8 cellular contexts compared by ENCODE assay signal in the genomic region with DNA sequence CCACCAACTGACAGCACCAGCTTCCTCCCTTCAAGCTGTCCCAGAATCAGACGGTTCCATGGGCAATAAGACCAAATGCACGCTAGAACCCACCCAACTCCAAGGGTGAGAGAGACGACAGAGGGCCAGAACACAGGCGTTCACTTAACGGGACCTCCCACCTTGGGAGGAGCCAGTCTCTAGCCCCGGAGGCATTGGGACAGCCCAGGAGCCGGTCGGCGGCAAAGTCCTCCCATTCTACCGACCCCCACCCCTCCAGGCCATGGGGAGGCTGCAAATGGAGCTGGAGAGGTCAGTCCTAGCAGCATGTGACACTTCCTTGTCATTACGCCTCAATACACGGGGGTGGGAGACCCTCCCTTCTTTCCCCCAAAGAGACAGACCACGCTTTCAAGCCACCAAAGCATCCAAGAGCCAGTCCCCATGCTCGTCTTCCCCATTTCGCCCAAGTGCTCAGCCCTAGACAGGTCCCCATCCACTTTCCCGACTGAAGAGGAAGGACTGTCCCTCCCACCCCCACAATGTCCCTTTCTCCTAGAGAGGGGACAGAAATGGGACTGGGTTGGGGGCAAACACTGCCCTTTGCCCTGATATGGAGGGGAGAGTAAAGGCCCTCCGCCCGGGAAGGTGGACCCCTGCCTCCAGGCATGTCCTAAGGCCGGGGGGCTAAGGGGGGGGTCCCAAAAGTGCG. TPM values are rescaled to one million over a fixed set of nuclear protein-coding genes. Genes with fewer than 3 reads are reported as not detected.
A peak's percentile ranks its signal among the peaks of the same experiment; 100 is the strongest.
DNase-seq lines count a peak whose midpoint lies in the region; ATAC-seq and TF ChIP-seq lines count a peak whose summit lies in the region.

No MANE protein-coding gene starts in this region.

- H3K36me3 Mint-ChIP-seq in CD4-positive, alpha-beta T cell (ENCODE audit: low read depth), result peaks cover 49% of the 10 kb centered on the region
- peaks cover 38% of the 10 kb centered on the region for H3K36me3 Mint-ChIP-seq in nephron (ENCODE audit: low read depth)

- no peaks in the 10 kb centered on the region for H3K27me3 Mint-ChIP-seq in CD4-positive, alpha-beta T cell
- no peaks in the 10 kb centered on the region for H3K27me3 Mint-ChIP-seq in nephron (ENCODE audit: low read depth)

- WGBS in esophagus muscularis mucosa, result 3% methylated on average over 15 of the region's 20 CpGs
- WGBS in aorta, 2 donors, result 0 to 2% methylated on average over 20 of the region's 20 CpGs

- intact Hi-C loops in CD4-positive, alpha-beta T cell (cut with DNase I, micrococcal nuclease), result loop anchor here (1.0 to 2.0 kb wide), 4 partner anchors 30 to 143 kb away; a partner anchor contains a TSS
- intact Hi-C loops in esophagus muscularis mucosa (cut with DNase I), result no loop called here
- intact Hi-C loops in aorta (cut with DNase I), result loop anchor here (2.0 kb wide), 2 partner anchors 35 to 51 kb away; a partner anchor contains a TSS

- TF ChIP-seq POLR2A in esophagus muscularis mucosa (IDR thresholded peaks at IDR 0.05; ENCODE audit: low read depth), result no peak

- H3K27ac Mint-ChIP-seq in CD4-positive, alpha-beta T cell, result peak overlapping the region; percentile 89
- peak overlapping the region; percentile 89 to 95 (median 92) for H3K27ac Mint-ChIP-seq in nephron

- POLR2A ChIA-PET in CD4-positive, alpha-beta T cell (lab: Charles Lee), result interaction anchor here (0.6 to 3.6 kb wide), 4 partner anchors 31 to 57 kb away, joined by 5 to 45 read pairs (median 24); a partner anchor contains a TSS

- no peaks in the 10 kb centered on the region for H3K9me3 ChIP-seq in CD4-positive, alpha-beta T cell (ENCODE audit: control insufficient read depth, low read length)
- H3K9me3 ChIP-seq in esophagus muscularis mucosa (no peaks in the 10 kb centered on the region), aorta (ENCODE audit: control insufficient read depth, low read length) (no peaks in the 10 kb centered on the region)

- peaks cover 32% of the 10 kb centered on the region for H3K4me1 Mint-ChIP-seq in CD4-positive, alpha-beta T cell (ENCODE audit: low read depth)
- H3K4me1 Mint-ChIP-seq in nephron, result peaks cover 40% of the 10 kb centered on the region

- no peak for TF ChIP-seq EP300 in esophagus muscularis mucosa (IDR thresholded peaks at IDR 0.05)

- CTCF ChIA-PET in CD4-positive, alpha-beta T cell (lab: Charles Lee), result interaction anchor here (0.5 kb wide), 1 partner anchor 23 kb away, joined by 3 read pairs; no protein-coding TSS in a partner anchor

- peak overlapping the region; percentile 50 for H3K27ac ChIP-seq in CD4-positive, alpha-beta T cell (ENCODE audit: low read depth, low read length)
- peak overlapping the region; percentile 76 to 80 (median 79) for H3K27ac ChIP-seq in esophagus muscularis mucosa (replicated peaks in 1 of 4)
- no peak overlapping the region for H3K27ac ChIP-seq in aorta (ENCODE audit: low read depth in 1 of 2, low read length in 2 of 2)

- peaks cover 15 to 40% (median 35%) of the 10 kb centered on the region in 4 donors for H3K36me3 ChIP-seq in esophagus muscularis mucosa
- peaks cover 0 to 3% of the 10 kb centered on the region in 2 donors for H3K36me3 ChIP-seq in aorta (ENCODE audit: control insufficient read depth in 1 of 2, insufficient read depth in 2 of 2, low read length in 1 of 2)

- no peaks in the 10 kb centered on the region for H3K27me3 ChIP-seq in CD4-positive, alpha-beta T cell (ENCODE audit: control insufficient read depth, insufficient read depth, low read length)
- H3K27me3 ChIP-seq in esophagus muscularis mucosa (no peaks in the 10 kb centered on the region), aorta (ENCODE audit: control insufficient read depth in 1 of 2, insufficient read depth in 2 of 2, low read length in 1 of 2) (no peaks in the 10 kb centered on the region)

- DNase-seq in CD4-positive, alpha-beta T cell, result no peak
- DNase-seq in HT-29 (ENCODE audit: low spot score), result peak; percentile 33
- peak; percentile 19 for DNase-seq in activated CD4-positive, alpha-beta T cell treated with anti-CD3 and anti-CD28 coated beads, Interleukin-2, amount 50 U/mL, for 1 hour
- DNase-seq in esophagus muscularis mucosa (ENCODE audit: extremely low spot score), result no peak
- DNase-seq in aorta, result peak; percentile 67 to 81
- no peak for DNase-seq in ureter (ENCODE audit: low spot score)

- peak overlapping the region; percentile 76 to 87 (median 84) for H3K4me3 ChIP-seq in esophagus muscularis mucosa
- H3K4me3 ChIP-seq in aorta (ENCODE audit: low read length in 2 of 2), result peak overlapping the region; percentile 87 to 94

- peak overlapping the region; percentile 91 for H3K4me3 Mint-ChIP-seq in CD4-positive, alpha-beta T cell
- H3K4me3 Mint-ChIP-seq in nephron, result peak overlapping the region; percentile 89 to 96 (median 94)

- H3K9me3 Mint-ChIP-seq in CD4-positive, alpha-beta T cell, result no peaks in the 10 kb centered on the region
- no peaks in the 10 kb centered on the region for H3K9me3 Mint-ChIP-seq in nephron

- H3K4me1 ChIP-seq in esophagus muscularis mucosa (peaks cover 28 to 48% (median 42%) of the 10 kb centered on the region in 4 donors), aorta (ENCODE audit: control insufficient read depth in 1 of 2, insufficient read depth in 2 of 2, low read length in 2 of 2) (no peaks in the 10 kb centered on the region)

- TF ChIP-seq CTCF in CD4-positive, alpha-beta T cell (IDR thresholded peaks at IDR 0.05), result no peak
- no peak for TF ChIP-seq CTCF in esophagus muscularis mucosa (IDR thresholded peaks at IDR 0.05)
- no peak for TF ChIP-seq CTCF in nephron (IDR thresholded peaks at IDR 0.05; ENCODE audit: unreplicated experiment in 3 of 3)

- ATAC-seq in CD4-positive, alpha-beta T cell (ENCODE audit: poor library complexity), result no peak
- ATAC-seq in aorta (ENCODE audit: low FRiP score) (no peak), HG02981 (IDR thresholded peaks at IDR 0.05; ENCODE audit: unreplicated experiment) (no peak)

RNA-seq across cellular contexts. Expression of a gene that starts 1.0 kb away (rescaled TPM):
- total RNA-seq in CD4-positive, alpha-beta T cell, result 100 to 1,000 TPM; 128 to 143 TPM
- total RNA-seq in HT-29 (2014; rRNA removed; shearing (Covaris generic)), result 143 and 160 TPM in 2 replicates
- total RNA-seq in esophagus muscularis mucosa, result 100 to 1,000 TPM; 105 to 202 (median 148) TPM
- total RNA-seq in aorta, result 100 to 1,000 TPM; 137 to 151 TPM
- 10 to 100 TPM; 69.7 to 81.1 TPM for polyA plus RNA-seq in aorta
- total RNA-seq in ureter, result 200 TPM

RNA-seq across cellular contexts. Expression of a gene that starts 9.9 kb away (rescaled TPM):
- under 1 TPM; 0.30 to 0.50 TPM for total RNA-seq in CD4-positive, alpha-beta T cell
- total RNA-seq in HT-29 (2014; rRNA removed; shearing (Covaris generic)), result 0.08 and 0.13 TPM in 2 replicates
- 1 to 10 TPM in 1 of 4 donors, under 1 TPM in 2, not detected in 1; 0.32 to 2.4 (median 0.66) TPM for total RNA-seq in esophagus muscularis mucosa
- total RNA-seq in aorta, result under 1 TPM in 1 of 2 donors, not detected in 1; 0.23 TPM
- polyA plus RNA-seq in aorta, result 1 to 10 TPM in 1 of 2 donors, not detected in 1; 1.8 TPM
- not detected for total RNA-seq in ureter

RNA-seq across cellular contexts. Expression of a gene that starts 30.7 kb away (rescaled TPM):
- 10 to 100 TPM; 56.1 to 61.1 TPM for total RNA-seq in CD4-positive, alpha-beta T cell
- 37.0 and 40.9 TPM in 2 replicates for total RNA-seq in HT-29 (2014; rRNA removed; shearing (Covaris generic))
- total RNA-seq in esophagus muscularis mucosa (10 to 100 TPM; 43.6 to 61.0 (median 56.8) TPM), aorta (10 to 100 TPM; 35.7 to 45.2 TPM), ureter (52.9 TPM)
- 10 to 100 TPM; 41.7 to 59.4 TPM for polyA plus RNA-seq in aorta

RNA-seq across cellular contexts. Expression of a gene that starts 35.9 kb away (rescaled TPM):
- 10 to 100 TPM; 10.5 to 10.8 TPM for total RNA-seq in CD4-positive, alpha-beta T cell
- total RNA-seq in HT-29 (2014; rRNA removed; shearing (Covaris generic)), result 49.8 and 82.5 TPM in 2 replicates
- total RNA-seq in esophagus muscularis mucosa (100 to 1,000 TPM; 215 to 412 (median 315) TPM), aorta (10 to 100 TPM; 52.8 to 59.0 TPM), ureter (37.0 TPM)
- polyA plus RNA-seq in aorta, result 10 to 100 TPM; 37.9 to 48.1 TPM

RNA-seq across cellular contexts. Expression of a gene that starts 40.4 kb away (rescaled TPM):
- total RNA-seq in CD4-positive, alpha-beta T cell, result 1 to 10 TPM; 7.9 to 9.4 TPM
- total RNA-seq in HT-29 (2014; rRNA removed; shearing (Covaris generic)), result 91.6 and 101 TPM in 2 replicates
- total RNA-seq in esophagus muscularis mucosa, result 1 to 10 TPM in 3 of 4 donors, not detected in 1; 1.8 to 2.7 (median 2.4) TPM
- not detected for total RNA-seq in aorta
- polyA plus RNA-seq in aorta, result 10 to 100 TPM in 1 of 2 donors, under 1 TPM in 1; 0.38 to 13.9 TPM
- total RNA-seq in ureter, result 23.6 TPM

Comparison
In these comparisons a context has a peak if more than half of its experiments do, and no peak if none do; other contexts are left out.
1. DNase-seq: peak in HT-29 (single experiment), activated CD4-positive, alpha-beta T cell treated with anti-CD3 and anti-CD28 coated beads, Interleukin-2, amount 50 U/mL, for 1 hour (single experiment) and aorta (2 of 2); none in CD4-positive, alpha-beta T cell (0 of 10), esophagus muscularis mucosa (single experiment) and ureter (single experiment).
2. H3K27ac ChIP-seq: peak in CD4-positive, alpha-beta T cell (single experiment) and esophagus muscularis mucosa (4 of 4); none in aorta (0 of 2).